Comparison of ENCODE assay signal across 8 cellular contexts in the genomic region with DNA sequence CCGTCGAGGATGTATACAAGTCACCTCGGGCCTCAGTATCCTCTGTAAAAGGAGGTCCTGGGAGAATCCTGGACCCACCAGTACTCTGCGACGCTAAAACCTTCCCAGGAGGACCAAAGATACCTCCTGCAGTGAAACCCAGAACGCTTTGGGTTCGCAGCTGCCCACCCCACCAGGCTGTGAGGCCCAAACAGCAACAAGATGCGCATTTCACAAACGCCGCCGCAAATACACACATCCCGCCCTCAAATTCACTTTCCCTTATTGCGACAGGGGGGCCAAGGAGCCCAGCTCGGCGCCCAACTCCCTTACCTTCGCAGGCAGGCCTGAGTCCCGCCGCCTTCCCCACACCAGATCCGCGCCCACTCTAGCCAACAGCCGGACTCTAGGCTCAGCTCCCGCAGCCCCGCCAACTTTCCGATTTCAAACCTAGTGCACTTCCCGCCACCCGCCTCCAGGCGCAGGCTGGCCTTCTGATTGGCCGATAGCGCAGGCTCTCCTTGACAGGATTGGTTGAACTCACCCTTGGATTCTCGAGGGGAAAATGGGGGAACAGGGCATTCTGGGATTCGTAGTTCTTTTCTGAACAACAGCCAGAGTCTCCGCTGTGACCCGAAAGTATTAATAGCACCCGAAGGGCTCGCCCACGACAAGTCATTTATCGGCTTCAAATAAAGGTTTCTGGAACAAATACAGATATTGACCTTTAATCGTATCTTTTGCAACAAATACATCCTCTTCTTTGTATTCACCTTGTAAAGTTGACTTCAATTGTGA. TPM values are rescaled to one million over a fixed set of nuclear protein-coding genes. Genes with fewer than 3 reads are reported as not detected.
DNase-seq lines count a peak whose midpoint lies in the region; ATAC-seq and TF ChIP-seq lines count a peak whose summit lies in the region.

A gene with protein sequence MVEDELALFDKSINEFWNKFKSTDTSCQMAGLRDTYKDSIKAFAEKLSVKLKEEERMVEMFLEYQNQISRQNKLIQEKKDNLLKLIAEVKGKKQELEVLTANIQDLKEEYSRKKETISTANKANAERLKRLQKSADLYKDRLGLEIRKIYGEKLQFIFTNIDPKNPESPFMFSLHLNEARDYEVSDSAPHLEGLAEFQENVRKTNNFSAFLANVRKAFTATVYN (minus strand): TSS at position 425 of the 777 bp plus-strand sequence. CDS start 911 bp downstream, outside the sequence.

- peak in 13 of 14 donors; percentile 9 to 80 (median 68) for DNase-seq in C1 segment of cervical spinal cord (lab: John Stamatoyannopoulos, UW)
- DNase-seq in NCI-H69 (lab: John Stamatoyannopoulos, UW): peak; percentile 96
- DNase-seq in activated CD4-positive, alpha-beta T cell treated with anti-CD3 and anti-CD28 coated beads, Interleukin-2, amount 10 ng/mL, durations not matched to agents 24 days and 14 days: peak; percentile 97
- DNase-seq in left lung: peak; percentile 89
- DNase-seq in stimulated activated CD4-positive, alpha-beta T cell treated with anti-CD3 and anti-CD28 coated beads, Interleukin-2, amount 100 ng/mL, for 4 hours (ENCODE audit: low read depth): peak; percentile 74

- no peaks in the 10 kb centered on the region for H3K9me3 Mint-ChIP-seq in activated CD4-positive, alpha-beta T cell treated with anti-CD3 and anti-CD28 coated beads, Interleukin-2, amount 10 ng/mL, durations not matched to agents 24 days and 14 days
- no peaks in the 10 kb centered on the region for H3K9me3 Mint-ChIP-seq in dendritic cell treated with granulocyte-macrophage colony-stimulating factor and Interleukin-4, amounts not matched to agents 40 ng/mL and 50 ng/mL, for 4 days

- peaks cover 17% of the 10 kb centered on the region for H3K36me3 Mint-ChIP-seq in activated CD4-positive, alpha-beta T cell treated with anti-CD3 and anti-CD28 coated beads, Interleukin-2, amount 10 ng/mL, durations not matched to agents 24 days and 14 days (ENCODE audit: low read depth)
- peaks cover 7% of the 10 kb centered on the region for H3K36me3 Mint-ChIP-seq in dendritic cell treated with granulocyte-macrophage colony-stimulating factor and Interleukin-4, amounts not matched to agents 40 ng/mL and 50 ng/mL, for 4 days (ENCODE audit: low read depth)

- H3K27me3 ChIP-seq in left lung: no peaks in the 10 kb centered on the region

- no peak for TF ChIP-seq CTCF in left lung (IDR thresholded peaks at IDR 0.05)

- no peaks in the 10 kb centered on the region for H3K9me3 ChIP-seq in left lung

- intact Hi-C loops in activated CD4-positive, alpha-beta T cell treated with anti-CD3 and anti-CD28 coated beads, Interleukin-2, amount 10 ng/mL, durations not matched to agents 24 days and 14 days (cut with micrococcal nuclease): loop anchor here (10.0 kb wide), 1 partner anchor 745 kb away; no protein-coding TSS in a partner anchor
- intact Hi-C loops in dendritic cell treated with granulocyte-macrophage colony-stimulating factor and Interleukin-4, amounts not matched to agents 40 ng/mL and 50 ng/mL, for 4 days (cut with micrococcal nuclease): no loop called here
- intact Hi-C loops in left lung (cut with DNase I): no loop called here

- peak within 1 kb of the TSS; percentile 93 for H3K4me3 Mint-ChIP-seq in activated CD4-positive, alpha-beta T cell treated with anti-CD3 and anti-CD28 coated beads, Interleukin-2, amount 10 ng/mL, durations not matched to agents 24 days and 14 days
- peak within 1 kb of the TSS; percentile 96 for H3K4me3 Mint-ChIP-seq in dendritic cell treated with granulocyte-macrophage colony-stimulating factor and Interleukin-4, amounts not matched to agents 40 ng/mL and 50 ng/mL, for 4 days

- no peak within 1 kb of the TSS for H3K27ac ChIP-seq in left lung

- H3K4me3 ChIP-seq in left lung: peak within 1 kb of the TSS; percentile 52 to 60

- peaks cover 31% of the 10 kb centered on the region for H3K27me3 Mint-ChIP-seq in activated CD4-positive, alpha-beta T cell treated with anti-CD3 and anti-CD28 coated beads, Interleukin-2, amount 10 ng/mL, durations not matched to agents 24 days and 14 days
- peaks cover 5% of the 10 kb centered on the region for H3K27me3 Mint-ChIP-seq in dendritic cell treated with granulocyte-macrophage colony-stimulating factor and Interleukin-4, amounts not matched to agents 40 ng/mL and 50 ng/mL, for 4 days

- H3K27ac Mint-ChIP-seq in activated CD4-positive, alpha-beta T cell treated with anti-CD3 and anti-CD28 coated beads, Interleukin-2, amount 10 ng/mL, durations not matched to agents 24 days and 14 days: peak within 1 kb of the TSS; percentile 93
- H3K27ac Mint-ChIP-seq in dendritic cell treated with granulocyte-macrophage colony-stimulating factor and Interleukin-4, amounts not matched to agents 40 ng/mL and 50 ng/mL, for 4 days: peak within 1 kb of the TSS; percentile 71

- no peaks in the 10 kb centered on the region for H3K36me3 ChIP-seq in left lung

- H3K4me1 ChIP-seq in left lung: peaks cover 0 to 16% of the 10 kb centered on the region in 2 donors

- peaks cover 20% of the 10 kb centered on the region for H3K4me1 Mint-ChIP-seq in activated CD4-positive, alpha-beta T cell treated with anti-CD3 and anti-CD28 coated beads, Interleukin-2, amount 10 ng/mL, durations not matched to agents 24 days and 14 days
- H3K4me1 Mint-ChIP-seq in dendritic cell treated with granulocyte-macrophage colony-stimulating factor and Interleukin-4, amounts not matched to agents 40 ng/mL and 50 ng/mL, for 4 days (ENCODE audit: low read depth): peaks cover 8% of the 10 kb centered on the region

- ATAC-seq in GM19328 (IDR thresholded peaks at IDR 0.05; ENCODE audit: unreplicated experiment) (peak; percentile 99), HG03469 (IDR thresholded peaks at IDR 0.05; ENCODE audit: unreplicated experiment) (peak; percentile 100), left lung (peak; percentile 100)

RNA-seq across cellular contexts. Expression of the gene that starts here (rescaled TPM):
- 22.5 and 22.8 TPM in 2 replicates for total RNA-seq in activated CD4-positive, alpha-beta T cell treated with anti-CD3 and anti-CD28 coated beads, Interleukin-2, amount 10 ng/mL, durations not matched to agents 24 days and 14 days
- total RNA-seq in left lung: 1 to 10 TPM; 1.4 to 5.0 TPM
